Comparison of ENCODE assay signal across 18 cellular contexts in the genomic region with DNA sequence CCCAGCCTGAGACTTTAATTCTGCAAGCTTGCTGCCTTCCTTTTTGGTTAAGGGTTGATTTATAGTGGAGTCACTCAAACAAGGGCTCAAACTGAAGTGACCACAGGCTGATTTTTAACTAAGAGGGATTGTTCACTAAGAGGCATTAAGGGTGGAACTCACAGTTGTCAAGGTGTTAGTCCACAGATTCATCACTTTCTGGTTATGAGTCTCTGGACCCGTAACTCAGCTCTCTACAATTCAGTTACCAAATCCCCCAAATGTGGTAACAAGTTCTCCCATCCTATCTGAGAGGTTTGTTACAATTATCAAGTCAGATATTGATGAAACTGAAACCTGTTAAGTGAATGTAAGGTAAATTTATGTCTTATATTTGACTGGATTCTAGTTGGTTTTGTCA.
A peak's percentile ranks its signal among the peaks of the same experiment; 100 is the strongest.
DNase-seq lines count a peak whose midpoint lies in the region; ATAC-seq lines count a peak whose summit lies in the region.
"Had no signal": no experiment of that assay in that cellular context is flagged by ENCODE, and none has a peak within 500 bp of the region (broad histone marks: within the 10 kb centered on the region; RNA-seq: fewer than 3 reads in every experiment).

No MANE protein-coding gene starts in this region.

- peak; percentile 80 for ATAC-seq in GM18867 (IDR thresholded peaks at IDR 0.05; ENCODE audit: unreplicated experiment)
- peak; percentile 67 for ATAC-seq in GM21717 (IDR thresholded peaks at IDR 0.05; ENCODE audit: unreplicated experiment)
- ATAC-seq in HG02981 (IDR thresholded peaks at IDR 0.05; ENCODE audit: unreplicated experiment) = peak; percentile 80
- peak; percentile 70 for ATAC-seq in HG03565 (IDR thresholded peaks at IDR 0.05; ENCODE audit: unreplicated experiment)
- ATAC-seq: PC-3 had no signal

- CTCF ChIA-PET in activated CD4-positive, alpha-beta memory T cell treated with anti-CD3 and anti-CD28 coated beads, Interleukin-2, amount 10 ng/mL, durations not matched to agents 7 days and 5 days (lab: Charles Lee) = no interaction called here

- H3K27me3 Mint-ChIP-seq in activated CD4-positive, alpha-beta memory T cell treated with anti-CD3 and anti-CD28 coated beads, Interleukin-2, amount 10 ng/mL, durations not matched to agents 7 days and 5 days = no peaks in the 10 kb centered on the region
- H3K27me3 Mint-ChIP-seq: CD8-positive, alpha-beta memory T cell had no signal

- no peaks in the 10 kb centered on the region for H3K4me1 Mint-ChIP-seq in activated CD4-positive, alpha-beta memory T cell treated with anti-CD3 and anti-CD28 coated beads, Interleukin-2, amount 10 ng/mL, durations not matched to agents 7 days and 5 days
- H3K4me1 Mint-ChIP-seq: CD8-positive, alpha-beta memory T cell had no signal

- H3K9me3 Mint-ChIP-seq in activated CD4-positive, alpha-beta memory T cell treated with anti-CD3 and anti-CD28 coated beads, Interleukin-2, amount 10 ng/mL, durations not matched to agents 7 days and 5 days = no peaks in the 10 kb centered on the region

- H3K4me3 Mint-ChIP-seq in activated CD4-positive, alpha-beta memory T cell treated with anti-CD3 and anti-CD28 coated beads, Interleukin-2, amount 10 ng/mL, durations not matched to agents 7 days and 5 days = no peak overlapping the region
- H3K4me3 Mint-ChIP-seq: CD8-positive, alpha-beta memory T cell had no signal

- DNase-seq in SHP77 treated with DMSO at 0.1 percent for 48 hours (lab: John Stamatoyannopoulos, UW) = no peak
- no peak for DNase-seq in activated CD4-positive, alpha-beta T cell treated with anti-CD3 and anti-CD28 coated beads for 48 hours
- no peak for DNase-seq in activated CD4-positive, alpha-beta memory T cell treated with anti-CD3 and anti-CD28 coated beads, Interleukin-2, amount 10 ng/mL, durations not matched to agents 7 days and 5 days
- DNase-seq in AG20443 (ENCODE audit: low spot score) = no peak
- DNase-seq: CD8-positive, alpha-beta memory T cell; dermis blood vessel endothelial cell; DMS79 treated with DMSO at 0.1 percent for 48 hours; foreskin melanocyte; HCEC 1CT; kidney; NCI-H526; PC-3; stimulated activated CD4-positive, alpha-beta T cell treated with anti-CD3 and anti-CD28 coated beads, Interleukin-2, amount 100 ng/mL, for 48 hours had no signal

- no peak overlapping the region for H3K27ac Mint-ChIP-seq in activated CD4-positive, alpha-beta memory T cell treated with anti-CD3 and anti-CD28 coated beads, Interleukin-2, amount 10 ng/mL, durations not matched to agents 7 days and 5 days
- H3K27ac Mint-ChIP-seq: activated T-helper 2 cell treated with anti-CD3 and anti-CD28 coated beads, Interferon-gamma antibody, Interleukin-2, Interleukin-4, amounts not matched to agents 10 μg/mL and 5 μg/mL and 100 μg/mL, durations not matched to agents 14 hours and 24 hours and 36 hours; CD8-positive, alpha-beta memory T cell had no signal

- POLR2A ChIA-PET in activated CD4-positive, alpha-beta memory T cell treated with anti-CD3 and anti-CD28 coated beads, Interleukin-2, amount 10 ng/mL, durations not matched to agents 7 days and 5 days (lab: Charles Lee) = no interaction called here

- H3K36me3 Mint-ChIP-seq in activated CD4-positive, alpha-beta memory T cell treated with anti-CD3 and anti-CD28 coated beads, Interleukin-2, amount 10 ng/mL, durations not matched to agents 7 days and 5 days (ENCODE audit: low read depth) = no peaks in the 10 kb centered on the region
- H3K36me3 Mint-ChIP-seq: CD8-positive, alpha-beta memory T cell had no signal
